In the genomic region with DNA sequence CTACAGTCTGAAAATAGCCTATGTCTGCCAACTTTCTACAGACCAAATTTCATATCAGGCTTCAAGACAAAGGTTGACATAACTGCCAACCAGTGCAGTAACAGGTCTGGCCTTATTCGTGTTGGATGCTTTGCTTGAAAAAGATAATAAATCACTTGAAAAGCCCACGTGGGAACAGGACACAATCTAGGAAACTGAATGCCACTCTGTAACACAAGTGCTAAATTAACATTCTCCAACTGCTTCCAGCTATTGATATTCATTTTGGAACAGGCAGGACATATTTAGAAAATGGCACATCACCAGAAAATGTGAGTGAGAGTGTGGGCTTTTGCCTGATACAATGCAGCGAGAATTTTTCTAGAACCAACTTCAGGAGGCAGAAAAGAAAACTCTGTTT, we compare ENCODE assay signal across 16 cellular contexts.
A peak's percentile ranks its signal among the peaks of the same experiment; 100 is the strongest.
DNase-seq lines count a peak whose midpoint lies in the region; ATAC-seq and TF ChIP-seq lines count a peak whose summit lies in the region.
"Had no signal": no experiment of that assay in that cellular context is flagged by ENCODE, and none has a peak within 500 bp of the region (broad histone marks: within the 10 kb centered on the region; RNA-seq: fewer than 3 reads in every experiment).

No MANE protein-coding gene starts in this region.

- H3K27me3 ChIP-seq in dorsolateral prefrontal cortex, result no peaks in the 10 kb centered on the region

- no peak for DNase-seq in Right ventricle myocardium inferior (ENCODE audit: missing footprints)
- DNase-seq in cardiac septum (ENCODE audit: low spot score), result no peak
- DNase-seq in fibroblast of the aortic adventitia (ENCODE audit: low read depth), result peak; percentile 77
- DNase-seq in inferior parietal cortex (ENCODE audit: extremely low spot score), result peak; percentile 51
- DNase-seq in DMS153 (lab: John Stamatoyannopoulos, UW), result no peak
- DNase-seq in dorsolateral prefrontal cortex, result no peak
- no peak for DNase-seq in SK-N-DZ (ENCODE audit: low spot score)
- DNase-seq: CD4-positive, CD25-positive, alpha-beta regulatory T cell; GF-D8; H7; NCI-H1092 treated with DMSO at 0.1 percent for 48 hours; NCI-H187; NCI-H526; PC-3 had no signal

- peak overlapping the region in 21 of 59 donors; percentile 0 to 65 (median 12) for H3K27ac ChIP-seq in dorsolateral prefrontal cortex
- H3K27ac ChIP-seq: A549, KMS-11 had no signal

- ATAC-seq in Right ventricle myocardium inferior, result peak; percentile 93
- ATAC-seq: A549, PC-3 had no signal

- intact Hi-C loops in Right ventricle myocardium inferior (cut with DNase I), result loop anchor here (2.0 kb wide), 1 partner anchor 119 kb away; a partner anchor contains a TSS
- intact Hi-C loops in cardiac septum (cut with DNase I), result loop anchor here (5.0 kb wide), 1 partner anchor 119 kb away; a partner anchor contains a TSS
- intact Hi-C loops in dorsolateral prefrontal cortex (cut with DNase I), result no loop called here

- H3K4me3 ChIP-seq in fibroblast of the aortic adventitia (ENCODE audit: low read depth, low read length), result no peak overlapping the region
- no peak overlapping the region for H3K4me3 ChIP-seq in dorsolateral prefrontal cortex
- H3K4me3 ChIP-seq: A549 had no signal

- TF ChIP-seq CTCF in fibroblast of the aortic adventitia (IDR thresholded peaks at IDR 0.05; ENCODE audit: insufficient read depth, low read length) (no peak), dorsolateral prefrontal cortex (IDR thresholded peaks at IDR 0.05 in 54 of 56, conservative IDR thresholded peaks at IDR 0.05 in 2 of 56; ENCODE audit: low read depth in 1 of 56, partially characterized antibody in 56 of 56) (no peak)

Comparison
In these comparisons a context has a peak if more than half of its experiments do, and no peak if none do; other contexts are left out.
1. DNase-seq: peak in fibroblast of the aortic adventitia (single experiment) and inferior parietal cortex (single experiment); none in Right ventricle myocardium inferior (single experiment), cardiac septum (single experiment), DMS153 (single experiment), dorsolateral prefrontal cortex (0 of 10) and SK-N-DZ (single experiment).
2. intact Hi-C loops: an anchor here in Right ventricle myocardium inferior (2.0 kb wide) and cardiac septum (5.0 kb wide); none called in dorsolateral prefrontal cortex.